ENCODE assay signal across 18 cellular contexts in genomic region chr5:67257063-67257462, GRCh38.
DNase-seq lines count a peak whose midpoint lies in the region; ATAC-seq and TF ChIP-seq lines count a peak whose summit lies in the region.
"Had no signal": no experiment of that assay in that cellular context is flagged by ENCODE, and none has a peak within 500 bp of the region (broad histone marks: within the 10 kb centered on the region; RNA-seq: fewer than 3 reads in every experiment).

No MANE protein-coding gene starts in this region.

- TF ChIP-seq POLR2A in esophagus muscularis mucosa (IDR thresholded peaks at IDR 0.05; ENCODE audit: low read depth) (no peak), thyroid gland (IDR thresholded peaks at IDR 0.05) (no peak)

- intact Hi-C loops in esophagus muscularis mucosa (cut with DNase I) (no loop called here), mucosa of descending colon (cut with DNase I, micrococcal nuclease) (no loop called here), thyroid gland (cut with DNase I) (no loop called here)

- TF ChIP-seq CTCF in esophagus muscularis mucosa (IDR thresholded peaks at IDR 0.05) (no peak), mucosa of descending colon (IDR thresholded peaks at IDR 0.05) (no peak), thyroid gland (IDR thresholded peaks at IDR 0.05) (no peak)

- WGBS in esophagus muscularis mucosa = 85% methylated on average over 1 of the region's 1 CpG
- 95 to 100% methylated on average over 1 of the region's 1 CpG for WGBS in thyroid gland, 2 donors

- peaks cover 0 to 49% (median 42%) of the 10 kb centered on the region in 4 donors for H3K4me1 ChIP-seq in esophagus muscularis mucosa
- no peaks in the 10 kb centered on the region for H3K4me1 ChIP-seq in mucosa of descending colon (ENCODE audit: low read depth)
- H3K4me1 ChIP-seq in thyroid gland = peaks cover 4 to 17% of the 10 kb centered on the region in 2 donors

- ATAC-seq in mucosa of descending colon (peak; percentile 70), HG03280 (IDR thresholded peaks at IDR 0.05; ENCODE audit: unreplicated experiment) (no peak)
- ATAC-seq: HCT116 had no signal

- DNase-seq in HT-29 (ENCODE audit: low spot score) (peak; percentile 15), esophagus muscularis mucosa (ENCODE audit: extremely low spot score) (peak; percentile 64), mucosa of descending colon (no peak), thyroid gland (no peak), NCI-H226 (no peak), NCI-H69 (lab: John Stamatoyannopoulos, UW) (no peak), H4 (ENCODE audit: low spot score) (no peak)
- DNase-seq: C1 segment of cervical spinal cord, DND-41, GDM1, GM23248, KBM-7, NCI-H1436, NCI-H2029, NCI-H2171, Right ventricle myocardium superior had no signal

- TF ChIP-seq EP300 in esophagus muscularis mucosa (IDR thresholded peaks at IDR 0.05) = no peak

- H3K27ac ChIP-seq in esophagus muscularis mucosa (replicated peaks in 1 of 4) (peak overlapping the region; percentile 85 to 94 (median 88)), thyroid gland (peak overlapping the region in 2 of 3 donors; percentile 47 to 56)
- H3K27ac ChIP-seq: GM23248 had no signal

- H3K4me3 ChIP-seq in esophagus muscularis mucosa = no peak overlapping the region
- no peak overlapping the region for H3K4me3 ChIP-seq in mucosa of descending colon
- no peak overlapping the region for H3K4me3 ChIP-seq in thyroid gland (replicated peaks in 1 of 3)
- H3K4me3 ChIP-seq: GM23248 had no signal

- H3K9me3 ChIP-seq in esophagus muscularis mucosa (no peaks in the 10 kb centered on the region), mucosa of descending colon (no peaks in the 10 kb centered on the region), thyroid gland (no peaks in the 10 kb centered on the region)

- no peaks in the 10 kb centered on the region for H3K36me3 ChIP-seq in esophagus muscularis mucosa
- no peaks in the 10 kb centered on the region for H3K36me3 ChIP-seq in mucosa of descending colon (ENCODE audit: low read depth)
- H3K36me3 ChIP-seq in thyroid gland = no peaks in the 10 kb centered on the region

- H3K27me3 ChIP-seq in esophagus muscularis mucosa = no peaks in the 10 kb centered on the region
- H3K27me3 ChIP-seq in thyroid gland = no peaks in the 10 kb centered on the region

Comparison
In these comparisons a context has a peak if more than half of its experiments do, and no peak if none do; other contexts are left out.
1. DNase-seq: peak in HT-29 (single experiment) and esophagus muscularis mucosa (single experiment); none in mucosa of descending colon (0 of 3), thyroid gland (0 of 2), NCI-H226 (single experiment), NCI-H69 (single experiment) and H4 (single experiment).